Comparison of ENCODE assay signal across 34 cellular contexts in the genomic region with DNA sequence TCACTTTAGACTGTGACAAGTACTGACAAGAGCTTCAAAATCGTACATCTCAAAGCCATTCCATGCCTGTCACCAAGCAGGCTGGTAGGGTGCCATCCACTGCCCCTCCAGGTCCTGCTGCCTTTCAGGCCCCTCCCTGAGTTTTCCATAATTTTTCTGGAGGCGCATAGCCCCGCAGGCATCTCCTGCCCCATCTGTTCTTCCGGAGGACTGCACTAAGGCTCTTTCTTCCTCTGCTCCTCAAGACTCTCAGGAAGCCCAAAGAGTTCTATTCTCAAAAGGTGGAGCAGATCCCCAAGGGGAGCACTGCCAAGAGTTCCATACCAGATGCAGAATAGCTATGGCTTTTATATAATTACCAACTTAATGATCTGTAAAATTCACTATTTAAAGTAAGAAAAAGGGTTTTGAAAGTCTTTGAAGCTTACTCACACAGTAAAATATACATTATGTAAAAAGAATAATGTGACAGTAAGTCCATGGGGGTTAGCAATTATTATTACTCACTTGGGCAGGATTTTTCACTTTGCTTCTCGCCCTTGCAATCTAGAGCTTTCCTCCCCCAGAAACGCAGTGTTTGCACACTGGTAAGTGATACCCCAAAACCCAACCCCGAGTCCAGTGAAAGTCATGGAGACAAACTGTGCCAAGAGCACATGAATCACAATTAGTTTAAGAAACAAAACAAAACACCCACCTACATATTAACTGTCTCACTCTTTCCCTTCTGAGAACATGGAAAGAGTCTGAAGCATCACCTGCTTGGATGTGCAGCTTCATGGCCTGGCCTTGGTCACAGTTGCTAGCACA.
A peak's percentile ranks its signal among the peaks of the same experiment; 100 is the strongest.
DNase-seq lines count a peak whose midpoint lies in the region; ATAC-seq, FAIRE-seq and TF ChIP-seq lines count a peak whose summit lies in the region.
"Had no signal": no experiment of that assay in that cellular context is flagged by ENCODE, and none has a peak within 500 bp of the region (broad histone marks: within the 10 kb centered on the region; RNA-seq: fewer than 3 reads in every experiment).

No MANE protein-coding gene starts in this region.

- H3K18ac ChIP-seq in H1 (ENCODE audit: extremely low read depth, low read length): no peak overlapping the region

- H3K27ac ChIP-seq in A673 (ENCODE audit: low read depth, low read length, poor library complexity, severe bottlenecking) (peak overlapping the region; percentile 10), RWPE2 (ENCODE audit: poor library complexity, severe bottlenecking) (peak overlapping the region; percentile 81), H1 (ENCODE audit: low read depth, low read length) (no peak overlapping the region)
- H3K27ac ChIP-seq: parathyroid adenoma, testis, VCaP had no signal

- H3K4ac ChIP-seq in H1 (replicated peaks; ENCODE audit: insufficient read length, low read depth, low read length): no peak overlapping the region

- DNase-seq in A673 (ENCODE audit: low spot score) (peak; percentile 72), RWPE2 (ENCODE audit: low spot score) (no peak), H1 (ENCODE audit: low read depth in 1 of 2, low spot score in 2 of 2) (no peak), NCI-H2029 treated with DMSO at 0.1 percent for 48 hours (lab: John Stamatoyannopoulos, UW) (no peak), NCI-H146 treated with DMSO at 0.1 percent for 48 hours (lab: John Stamatoyannopoulos, UW; ENCODE audit: unreplicated experiment) (no peak)
- DNase-seq in activated CD8-positive, alpha-beta memory T cell treated with anti-CD3 and anti-CD28 coated beads, Interleukin-2, amount 50 U/mL, for 4 hours: no peak
- DNase-seq: activated CD4-positive, alpha-beta T cell treated with anti-CD3 and anti-CD28 coated beads for 4 hours; activated naive CD8-positive, alpha-beta T cell treated with anti-CD3 and anti-CD28 coated beads for 36 hours; activated T-cell treated with anti-CD3 and anti-CD28 coated beads for 4 hours; BE2C; CD8-positive, alpha-beta memory T cell; central memory CD4-positive, alpha-beta T cell; DMS 273 treated with DMSO at 0.1 percent for 48 hours; H9; NCI-H2081 treated with DMSO at 0.1 percent for 48 hours; NCI-H345; NCI-H69; SHP77 treated with DMSO at 0.1 percent for 48 hours; stimulated activated CD4-positive, alpha-beta T cell treated with anti-CD3 and anti-CD28 coated beads, Interleukin-2, amount 100 ng/mL, for 24 hours; stimulated activated naive CD8-positive, alpha-beta T cell treated with anti-CD3 and anti-CD28 coated beads, Interleukin-15, Interleukin-2, amounts not matched to agents 100 U/mL and 50 U/mL, for 24 hours; T-helper 9 cell had no signal

- ATAC-seq in RWPE2 (ENCODE audit: low read depth): no peak
- no peak for ATAC-seq in GM18870 (IDR thresholded peaks at IDR 0.05; ENCODE audit: unreplicated experiment)
- ATAC-seq: Panc1; stimulated activated naive CD8-positive, alpha-beta T cell treated with anti-CD3 and anti-CD28 coated beads, Interleukin-15, Interleukin-2, amounts not matched to agents 100 U/mL and 50 U/mL, for 24 hours had no signal

- H2BK20ac ChIP-seq in H1 (ENCODE audit: low read length): no peak overlapping the region

- TF ChIP-seq POLR2A in H1 (IDR thresholded peaks at IDR 0.05; ENCODE audit: control extremely low read depth in 1 of 2, low read depth in 2 of 2, low read length in 2 of 2): no peak

- peaks cover 25% of the 10 kb centered on the region for H3K4me1 ChIP-seq in A673 (ENCODE audit: insufficient read depth, low read length, poor library complexity, severe bottlenecking)
- peaks cover 26% of the 10 kb centered on the region for H3K4me1 ChIP-seq in RWPE2 (ENCODE audit: insufficient read depth, poor library complexity, severe bottlenecking)
- H3K4me1 ChIP-seq in H1 (replicated peaks in 1 of 4; ENCODE audit: control insufficient read depth in 3 of 4, insufficient read depth in 4 of 4, low read length in 3 of 4): peaks cover 0 to 4% (median 1%) of the 10 kb centered on the region in 4 experiments; a peak in 3 of 7 replicates
- H3K4me1 ChIP-seq: BE2C, parathyroid adenoma had no signal

- no peak overlapping the region for H3K23ac ChIP-seq in H1 (ENCODE audit: insufficient read length)

- H3K23me2 ChIP-seq in H1 (ENCODE audit: low read depth, low read length): no peaks in the 10 kb centered on the region

- no peaks in the 10 kb centered on the region for H3K27me3 ChIP-seq in A673 (replicated peaks; ENCODE audit: insufficient read depth, low read depth, low read length, poor library complexity)
- H3K27me3 ChIP-seq in RWPE2 (ENCODE audit: insufficient read depth, poor library complexity, severe bottlenecking): no peaks in the 10 kb centered on the region
- H3K27me3 ChIP-seq in H1 (replicated peaks in 1 of 4; ENCODE audit: control insufficient read depth in 3 of 4, extremely low read depth in 1 of 4, insufficient read depth in 3 of 4, low read length in 3 of 4): no peaks in the 10 kb centered on the region
- H3K27me3 ChIP-seq: ascending aorta, BE2C, testis had no signal

- no peak overlapping the region for H2BK15ac ChIP-seq in H1 (ENCODE audit: low read length)

- no peaks in the 10 kb centered on the region for H3K36me3 Mint-ChIP-seq in nephron (ENCODE audit: low read depth)
- H3K36me3 Mint-ChIP-seq: activated naive CD8-positive, alpha-beta T cell treated with anti-CD3 and anti-CD28 coated beads for 36 hours; CD8-positive, alpha-beta memory T cell had no signal

- H3K9ac ChIP-seq in H1 (replicated peaks in 1 of 4; ENCODE audit: extremely low read depth in 1 of 4, low read depth in 3 of 4, low read length in 3 of 4): no peak overlapping the region
- H3K9ac ChIP-seq: parathyroid adenoma had no signal

- H2AK5ac ChIP-seq in H1 (ENCODE audit: low read depth, low read length): no peak overlapping the region

- POLR2A ChIA-PET in A673 (lab: Charles Lee; ENCODE audit: low non-redundant PET): interaction anchor here (0.7 kb wide), 1 partner anchor 62 kb away, joined by 3 read pairs; no protein-coding TSS in a partner anchor
- POLR2A ChIA-PET in H1 (lab: Charles Lee; ENCODE audit: partially characterized antibody): interaction anchor here (0.7 to 1.1 kb wide), 2 partner anchors 9 to 23 kb away, joined by 3 read pairs; no protein-coding TSS in a partner anchor

- H2BK120ac ChIP-seq in H1 (replicated peaks; ENCODE audit: low read depth, low read length): peak overlapping the region; percentile 71

- H4K5ac ChIP-seq in H1 (ENCODE audit: insufficient read length, low read depth, low read length): no peak overlapping the region

- intact Hi-C loops in A673 (cut with micrococcal nuclease; ENCODE audit: unreplicated experiment): no loop called here

- peaks cover 12% of the 10 kb centered on the region for H3K4me1 Mint-ChIP-seq in nephron
- H3K4me1 Mint-ChIP-seq: activated naive CD8-positive, alpha-beta T cell treated with anti-CD3 and anti-CD28 coated beads for 36 hours; CD8-positive, alpha-beta memory T cell had no signal

- no peak for TF ChIP-seq CTCF in A673 (conservative IDR thresholded peaks at IDR 0.05; ENCODE audit: low read depth, low read length)
- TF ChIP-seq CTCF in RWPE2 (IDR thresholded peaks at IDR 0.05; ENCODE audit: poor library complexity, severe bottlenecking): no peak
- no peak for TF ChIP-seq CTCF in H1 (IDR thresholded peaks at IDR 0.05; ENCODE audit: control extremely low read depth in 1 of 3, insufficient read depth in 1 of 3, low read depth in 1 of 3, low read length in 3 of 3)
- TF ChIP-seq CTCF in nephron (IDR thresholded peaks at IDR 0.05; ENCODE audit: unreplicated experiment in 3 of 3): no peak

- peak overlapping the region; percentile 68; the same call in 1 of the 2 replicates for H2BK5ac ChIP-seq in H1 (ENCODE audit: low read depth, low read length)

- no peaks in the 10 kb centered on the region for H3K9me3 ChIP-seq in A673 (ENCODE audit: low read depth, low read length, poor library complexity, severe bottlenecking)
- H3K9me3 ChIP-seq in RWPE2 (ENCODE audit: severe bottlenecking): no peaks in the 10 kb centered on the region
- H3K9me3 ChIP-seq in H1 (ENCODE audit: insufficient read depth in 2 of 2, low read depth in 1 of 2, low read length in 1 of 2): no peaks in the 10 kb centered on the region
- H3K9me3 ChIP-seq: ascending aorta, BE2C, testis had no signal

- H4K20me1 ChIP-seq in H1 (replicated peaks in 1 of 2; ENCODE audit: control insufficient read depth in 1 of 2, insufficient read depth in 2 of 2, low read length in 2 of 2): no peaks in the 10 kb centered on the region

- no TSS peak for BruUV-seq in A673 (replicated peaks; lab: Mats Ljungman, UMichigan)

- no peak overlapping the region for H3K14ac ChIP-seq in H1 (ENCODE audit: insufficient read length)

- no peaks in the 10 kb centered on the region for H3K79me2 ChIP-seq in H1 (ENCODE audit: control insufficient read depth in 1 of 2, insufficient read depth in 2 of 2, low read length in 2 of 2)
- H3K79me2 ChIP-seq: parathyroid adenoma had no signal

- 94% methylated on average over 7 of the region's 7 CpGs; no CpG with 5 or more reads in 1 of the 2 experiments for WGBS in H1 (ENCODE audit: extremely low coverage in 1 of 2, insufficient coverage in 1 of 2, insufficient read length in 1 of 2, insufficient replicate concordance in 2 of 2, low coverage in 1 of 2, low lambda C conversion rate in 2 of 2, missing lambda C conversion rate in 1 of 2), 2 experiments

- H3K27me3 Mint-ChIP-seq in nephron (ENCODE audit: low read depth): peaks cover 6% of the 10 kb centered on the region

- H3K9me3 Mint-ChIP-seq in nephron: no peaks in the 10 kb centered on the region
- H3K9me3 Mint-ChIP-seq: activated naive CD8-positive, alpha-beta T cell treated with anti-CD3 and anti-CD28 coated beads for 36 hours; dendritic cell treated with granulocyte-macrophage colony-stimulating factor and Interleukin-4, amounts not matched to agents 40 ng/mL and 50 ng/mL, for 4 days; H9 had no signal

- H3K27ac Mint-ChIP-seq in nephron: peak overlapping the region in 2 of 3 experiments; percentile 26 to 55
- H3K27ac Mint-ChIP-seq: activated naive CD8-positive, alpha-beta T cell treated with anti-CD3 and anti-CD28 coated beads for 36 hours; CD8-positive, alpha-beta memory T cell; dendritic cell treated with granulocyte-macrophage colony-stimulating factor and Interleukin-4, amounts not matched to agents 40 ng/mL and 50 ng/mL, for 4 days; H9 had no signal

- no peak overlapping the region for H3K4me3 Mint-ChIP-seq in nephron
- H3K4me3 Mint-ChIP-seq: activated naive CD8-positive, alpha-beta T cell treated with anti-CD3 and anti-CD28 coated beads for 36 hours; CD8-positive, alpha-beta memory T cell; dendritic cell treated with granulocyte-macrophage colony-stimulating factor and Interleukin-4, amounts not matched to agents 40 ng/mL and 50 ng/mL, for 4 days; H9 had no signal

- CTCF ChIA-PET in A673 (lab: Charles Lee) (no interaction called here), H1 (lab: Charles Lee; ENCODE audit: partially characterized antibody) (no interaction called here)

- peak overlapping the region; percentile 75; the same call in 1 of the 2 replicates for H2BK12ac ChIP-seq in H1 (ENCODE audit: low read depth, low read length)

- H3K4me2 ChIP-seq in H1 (ENCODE audit: insufficient read depth in 1 of 2, low read depth in 2 of 2, low read length in 2 of 2): no peak overlapping the region

- no peaks in the 10 kb centered on the region for H3K79me1 ChIP-seq in H1 (ENCODE audit: low read depth, low read length)

- H4K8ac ChIP-seq in H1 (ENCODE audit: extremely low read depth, insufficient read depth, low read length): no peak overlapping the region

- no peak overlapping the region for H2AFZ ChIP-seq in H1 (ENCODE audit: low read length)
- H2AFZ ChIP-seq: parathyroid adenoma had no signal

- no peaks in the 10 kb centered on the region for H3K36me3 ChIP-seq in A673 (ENCODE audit: insufficient read depth, low read length, poor library complexity, severe bottlenecking)
- no peaks in the 10 kb centered on the region for H3K36me3 ChIP-seq in RWPE2 (ENCODE audit: low read depth)
- H3K36me3 ChIP-seq in H1 (ENCODE audit: control insufficient read depth in 2 of 4, insufficient read depth in 4 of 4, low read length in 3 of 4): no peaks in the 10 kb centered on the region; a peak in 1 of 8 replicates
- H3K36me3 ChIP-seq: ascending aorta, BE2C had no signal

- TF ChIP-seq EP300 in H1 (IDR thresholded peaks at IDR 0.05; ENCODE audit: borderline replicate concordance in 1 of 2, low read depth in 2 of 2, low read length in 2 of 2): no peak

- H4K91ac ChIP-seq in H1 (replicated peaks; ENCODE audit: insufficient read length, low read length): no peak overlapping the region

- FAIRE-seq in H1 (lab: Jason Lieb, UNC): no peak
- FAIRE-seq: A204.1, frontal cortex, GM12891, HTR-8/SVneo had no signal

- H3K4me3 ChIP-seq in A673 (ENCODE audit: low read depth, low read length, poor library complexity, severe bottlenecking): no peak overlapping the region
- H3K4me3 ChIP-seq in RWPE2 (ENCODE audit: severe bottlenecking): no peak overlapping the region
- H3K4me3 ChIP-seq in H1 (ENCODE audit: extremely low read depth in 1 of 4, insufficient read depth in 2 of 4, low read depth in 3 of 4, low read length in 4 of 4): no peak overlapping the region
- H3K4me3 ChIP-seq: ascending aorta, K562, testis had no signal

- no peak overlapping the region for H3K56ac ChIP-seq in H1 (replicated peaks; ENCODE audit: insufficient read length, low read depth, low read length)

- TF ChIP-seq RAD21 in H1 (IDR thresholded peaks at IDR 0.05 in 1 of 2, conservative IDR thresholded peaks at IDR 0.05 in 1 of 2; ENCODE audit: low read depth in 2 of 2, low read length in 2 of 2): no peak
